Comparison of ENCODE assay signal across 18 cellular contexts in genomic region chr3:61182648-61183047, GRCh38.
DNase-seq lines count a peak whose midpoint lies in the region; ATAC-seq and TF ChIP-seq lines count a peak whose summit lies in the region.
"Had no signal": no experiment of that assay in that cellular context is flagged by ENCODE, and none has a peak within 500 bp of the region (broad histone marks: within the 10 kb centered on the region; RNA-seq: fewer than 3 reads in every experiment).

No MANE protein-coding gene starts in this region.

- peak overlapping the region in 2 of 6 donors; percentile 9 to 60 for H3K27ac Mint-ChIP-seq in naive B cell
- H3K27ac Mint-ChIP-seq: activated CD4-positive, alpha-beta T cell treated with anti-CD3 and anti-CD28 coated beads, Interleukin-2, amount 10 ng/mL, durations not matched to agents 7 days and 5 days; activated T-cell treated with anti-CD3 and anti-CD28 coated beads, Interleukin-2, amount 50 U/mL, for 72 hours; B cell; natural killer cell had no signal

- no peaks in the 10 kb centered on the region for H3K36me3 Mint-ChIP-seq in naive B cell
- H3K36me3 Mint-ChIP-seq: natural killer cell had no signal

- H3K4me1 ChIP-seq in hepatocyte (ENCODE audit: insufficient read depth): no peaks in the 10 kb centered on the region
- H3K4me1 ChIP-seq: upper lobe of left lung had no signal

- no peak overlapping the region for H3K27ac ChIP-seq in hepatocyte
- H3K27ac ChIP-seq: cardiac muscle cell, heart right ventricle, PC-9, upper lobe of left lung had no signal

- DNase-seq in naive B cell (peak; percentile 7), hepatocyte (ENCODE audit: low spot score) (no peak)
- no peak for DNase-seq in central memory CD4-positive, alpha-beta T cell
- DNase-seq: activated CD4-positive, alpha-beta T cell treated with anti-CD3 and anti-CD28 coated beads, Interleukin-2, amount 10 ng/mL, durations not matched to agents 7 days and 5 days; heart right ventricle; islet precursor cell; natural killer cell; NCI-H526; posterior cingulate gyrus; upper lobe of left lung had no signal

- peaks cover 20 to 30% (median 21%) of the 10 kb centered on the region in 3 donors for H3K4me1 Mint-ChIP-seq in naive B cell

- H3K9me3 Mint-ChIP-seq in naive B cell: no peaks in the 10 kb centered on the region
- H3K9me3 Mint-ChIP-seq: activated T-cell treated with anti-CD3 and anti-CD28 coated beads, Interleukin-2, amount 50 U/mL, for 72 hours; natural killer cell had no signal

- no peaks in the 10 kb centered on the region for H3K9me2 ChIP-seq in hepatocyte (replicated peaks; ENCODE audit: insufficient read depth)

- H3K27me3 ChIP-seq in hepatocyte: no peaks in the 10 kb centered on the region
- H3K27me3 ChIP-seq: cardiac muscle cell, heart right ventricle, upper lobe of left lung had no signal

- no peak overlapping the region for H3K4me2 ChIP-seq in hepatocyte
- H3K4me2 ChIP-seq: PC-9 had no signal

- no peaks in the 10 kb centered on the region for H3K36me3 ChIP-seq in hepatocyte (replicated peaks; ENCODE audit: insufficient read depth, low read depth)
- H3K36me3 ChIP-seq: cardiac muscle cell, heart right ventricle, upper lobe of left lung had no signal

- no peaks in the 10 kb centered on the region for H3K9me3 ChIP-seq in hepatocyte (ENCODE audit: low read depth)
- H3K9me3 ChIP-seq: heart right ventricle, upper lobe of left lung had no signal

- no peaks in the 10 kb centered on the region for H4K20me1 ChIP-seq in hepatocyte (ENCODE audit: insufficient read depth, poor library complexity, severe bottlenecking)

- ATAC-seq in GM18909 (IDR thresholded peaks at IDR 0.05; ENCODE audit: poor library complexity, unreplicated experiment) (peak; percentile 54), GM21529 (IDR thresholded peaks at IDR 0.05; ENCODE audit: unreplicated experiment) (peak; percentile 39), HG03159 (IDR thresholded peaks at IDR 0.05; ENCODE audit: unreplicated experiment) (peak; percentile 41), naive B cell (ENCODE audit: low read depth in 2 of 2) (peak; percentile 37 to 56), GM18519 (IDR thresholded peaks at IDR 0.05; ENCODE audit: low FRiP score, unreplicated experiment) (no peak)
- ATAC-seq: heart right ventricle had no signal

- H3K4me3 Mint-ChIP-seq in naive B cell: peak overlapping the region in 1 of 8 donors; percentile 13
- H3K4me3 Mint-ChIP-seq: activated CD4-positive, alpha-beta T cell treated with anti-CD3 and anti-CD28 coated beads, Interleukin-2, amount 10 ng/mL, durations not matched to agents 7 days and 5 days; activated T-cell treated with anti-CD3 and anti-CD28 coated beads, Interleukin-2, amount 50 U/mL, for 72 hours; B cell; natural killer cell had no signal

- H3K27me3 Mint-ChIP-seq in naive B cell: no peaks in the 10 kb centered on the region
- H3K27me3 Mint-ChIP-seq: activated CD4-positive, alpha-beta T cell treated with anti-CD3 and anti-CD28 coated beads, Interleukin-2, amount 10 ng/mL, durations not matched to agents 7 days and 5 days; B cell had no signal

- H3K79me2 ChIP-seq in hepatocyte: no peaks in the 10 kb centered on the region

- no peak overlapping the region for H3K4me3 ChIP-seq in hepatocyte
- H3K4me3 ChIP-seq: cardiac muscle cell, heart right ventricle, PC-9, upper lobe of left lung had no signal

- no peak for TF ChIP-seq CTCF in hepatocyte (IDR thresholded peaks at IDR 0.05; ENCODE audit: poor library complexity)

- no peak overlapping the region for H2AFZ ChIP-seq in hepatocyte
- H2AFZ ChIP-seq: PC-9 had no signal
